ENCODE assay signal across 26 cellular contexts in the genomic region with DNA sequence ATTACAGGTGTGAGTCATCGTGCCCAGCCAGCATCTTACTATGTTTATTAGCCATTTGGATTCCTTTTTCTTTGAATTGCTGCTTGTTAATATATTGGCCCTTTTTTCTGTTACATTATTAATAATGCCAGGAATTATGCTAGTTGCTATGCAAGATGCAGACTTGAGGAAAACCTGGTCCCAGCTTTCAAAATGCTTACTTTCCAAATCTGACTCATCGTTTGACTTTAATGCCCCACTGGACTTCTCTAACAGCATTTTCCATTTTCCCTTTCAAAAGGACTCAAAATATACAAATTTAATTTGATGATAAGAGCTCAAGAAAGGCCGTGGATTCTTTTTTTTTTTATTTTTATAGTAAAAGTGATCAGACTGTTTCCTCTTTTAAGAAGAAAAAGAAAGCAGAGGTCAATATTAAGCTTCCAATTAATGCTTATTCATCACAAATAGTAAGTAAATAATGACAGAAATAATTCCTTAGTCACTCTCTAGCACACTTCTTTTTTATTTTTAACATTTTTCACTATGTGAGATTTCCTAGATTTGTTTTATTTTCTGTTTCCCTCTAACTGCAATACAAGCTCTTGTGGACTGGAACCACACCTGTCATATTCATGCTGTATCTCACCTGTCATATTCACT.
DNase-seq lines count a peak whose midpoint lies in the region; TF ChIP-seq lines count a peak whose summit lies in the region.
"Had no signal": no experiment of that assay in that cellular context is flagged by ENCODE, and none has a peak within 500 bp of the region (broad histone marks: within the 10 kb centered on the region; RNA-seq: fewer than 3 reads in every experiment).

No MANE protein-coding gene starts in this region.

- no peaks in the 10 kb centered on the region for H3K79me2 ChIP-seq in OCI-LY1 (ENCODE audit: insufficient read depth, low read length)

- peaks cover 6% of the 10 kb centered on the region for H3K9me3 ChIP-seq in OCI-LY1 (ENCODE audit: low read length)
- peaks cover 0 to 4% (median 0%) of the 10 kb centered on the region in 3 donors for H3K9me3 ChIP-seq in adrenal gland (replicated peaks in 1 of 3)
- H3K9me3 ChIP-seq: mucosa of descending colon, SJCRH30 had no signal

- intact Hi-C loops in adrenal gland (cut with DNase I) = no loop called here

- DNase-seq in NCI-H82 (lab: John Stamatoyannopoulos, UW) (peak; percentile 39), NCI-H82 treated with DMSO at 0.1 percent for 48 hours (lab: John Stamatoyannopoulos, UW; ENCODE audit: unreplicated experiment) (no peak), choroid plexus epithelial cell (ENCODE audit: low read depth) (peak; percentile 43), renal cortical epithelial cell (ENCODE audit: low read depth) (peak; percentile 26), adrenal gland (no peak), germinal center (ENCODE audit: low spot score) (no peak)
- no peak for DNase-seq in activated CD8-positive, alpha-beta memory T cell treated with anti-CD3 and anti-CD28 coated beads for 24 hours
- DNase-seq: activated CD4-positive, alpha-beta T cell treated with anti-CD3 and anti-CD28 coated beads for 1 hour; activated gamma-delta T cell; activated naive CD8-positive, alpha-beta T cell treated with anti-CD3 and anti-CD28 coated beads, Interleukin-2, amount 10 ng/mL, durations not matched to agents 7 days and 5 days; activated T-cell treated with anti-CD3 and anti-CD28 coated beads, Interleukin-2, amount 50 U/mL, for 24 hours; AML-193; CD8-positive, alpha-beta T cell; cerebellar nuclear complex; DMS153; mucosa of descending colon; NCI-H1105 treated with DMSO at 0.1 percent for 48 hours; NCI-H2029; NCI-H526 treated with DMSO at 0.1 percent for 48 hours; SJCRH30; stimulated activated CD4-positive, alpha-beta T cell treated with anti-CD3 and anti-CD28 coated beads, Interleukin-1b, Interleukin-23, amount 100 ng/mL, for 48 hours had no signal

- no peak overlapping the region for H2AFZ ChIP-seq in OCI-LY1 (ENCODE audit: low read length)

- H3K4me3 ChIP-seq in OCI-LY1 (ENCODE audit: low read depth, low read length, poor library complexity, severe bottlenecking) (no peak overlapping the region), choroid plexus epithelial cell (ENCODE audit: low read depth, low read length) (no peak overlapping the region), adrenal gland (no peak overlapping the region)
- H3K4me3 ChIP-seq: dorsolateral prefrontal cortex, lung, mucosa of descending colon, SJCRH30, skin epidermis, tibial nerve had no signal

- TF ChIP-seq CTCF in OCI-LY1 (IDR thresholded peaks at IDR 0.05; ENCODE audit: low read length) = no peak
- TF ChIP-seq CTCF in choroid plexus epithelial cell (conservative IDR thresholded peaks at IDR 0.05; ENCODE audit: low read depth, low read length) = no peak
- no peak for TF ChIP-seq CTCF in adrenal gland (IDR thresholded peaks at IDR 0.05)

- H3K27me3 ChIP-seq in OCI-LY1 (ENCODE audit: insufficient read depth, low read length) (no peaks in the 10 kb centered on the region), adrenal gland (no peaks in the 10 kb centered on the region)
- H3K27me3 ChIP-seq: dorsolateral prefrontal cortex, SJCRH30, tibial nerve had no signal

- no peak for TF ChIP-seq POLR2A in adrenal gland (IDR thresholded peaks at IDR 0.05)

- 80 to 87% (median 85%) methylated on average over 3 of the region's 3 CpGs for WGBS in adrenal gland, 4 donors

- H3K36me3 ChIP-seq in OCI-LY1 (ENCODE audit: insufficient read depth, low read length) (peaks cover 16% of the 10 kb centered on the region), adrenal gland (replicated peaks in 1 of 2) (no peaks in the 10 kb centered on the region)
- H3K36me3 ChIP-seq: SJCRH30, tibial nerve had no signal

- H4K20me1 ChIP-seq in OCI-LY1 (ENCODE audit: insufficient read depth, low read length) = no peaks in the 10 kb centered on the region

- H3K4me2 ChIP-seq in OCI-LY1 (ENCODE audit: low read length) = no peak overlapping the region

- H3K4me1 ChIP-seq in OCI-LY1 (ENCODE audit: insufficient read depth, low read length, severe bottlenecking) (peaks cover 32% of the 10 kb centered on the region), adrenal gland (replicated peaks in 1 of 2) (no peaks in the 10 kb centered on the region)
- H3K4me1 ChIP-seq: SJCRH30, tibial nerve had no signal

- no peaks in the 10 kb centered on the region for H3F3A ChIP-seq in OCI-LY1 (ENCODE audit: insufficient read depth, low read length)

- H3K9ac ChIP-seq in OCI-LY1 (ENCODE audit: low read length) = no peak overlapping the region

- H3K9me2 ChIP-seq in OCI-LY1 (ENCODE audit: low read depth, low read length) = no peaks in the 10 kb centered on the region

- H3K27ac ChIP-seq in OCI-LY1 (ENCODE audit: low read depth, low read length, poor library complexity, severe bottlenecking) (peak overlapping the region; percentile 70), adrenal gland (no peak overlapping the region)
- H3K27ac ChIP-seq: dorsolateral prefrontal cortex, SJCRH30, skin epidermis, tibial nerve had no signal

Comparison
In these comparisons a context has a peak if more than half of its experiments do, and no peak if none do; other contexts are left out.
1. DNase-seq: peak in NCI-H82 (single experiment), choroid plexus epithelial cell (single experiment) and renal cortical epithelial cell (single experiment); none in NCI-H82 treated with DMSO at 0.1 percent for 48 hours (single experiment), activated CD8-positive, alpha-beta memory T cell treated with anti-CD3 and anti-CD28 coated beads for 24 hours (single experiment), adrenal gland (0 of 7) and germinal center (single experiment).